Comparison of ENCODE assay signal across 27 cellular contexts in the genomic region with DNA sequence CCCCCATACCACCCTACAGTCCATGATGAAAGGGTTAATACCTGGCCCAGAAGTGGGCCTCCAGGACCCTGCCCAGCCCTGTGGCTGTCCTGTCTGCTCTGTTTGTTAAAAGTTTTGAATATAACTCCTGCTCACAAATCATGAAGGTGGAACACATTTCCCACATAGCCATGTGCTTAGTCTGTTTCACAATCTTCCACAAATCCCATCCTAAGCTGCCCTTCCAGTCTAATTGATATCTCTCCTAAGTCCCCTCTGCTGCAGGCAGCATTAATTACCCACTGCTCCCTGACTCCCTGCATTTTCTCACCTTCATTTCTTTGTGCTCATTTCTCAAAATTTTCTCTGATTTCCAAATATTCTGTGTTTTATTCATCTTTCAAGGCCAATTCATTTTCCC.
"Had no signal": no experiment of that assay in that cellular context is flagged by ENCODE, and none has a peak within 500 bp of the region (broad histone marks: within the 10 kb centered on the region; RNA-seq: fewer than 3 reads in every experiment).

No MANE protein-coding gene starts in this region.

- ATAC-seq: activated CD8-positive, alpha-beta memory T cell treated with anti-CD3 and anti-CD28 coated beads, Interleukin-2, amount 10 ng/mL, durations not matched to agents 7 days and 5 days had no signal

- H3K9me3 ChIP-seq: ascending aorta, body of pancreas, Peyer's patch, SJCRH30, SK-N-SH had no signal

- H3K27ac ChIP-seq: ascending aorta, KMS-11, RWPE1, SJCRH30 had no signal

- H3K27me3 ChIP-seq: ascending aorta, body of pancreas, Peyer's patch, SJCRH30 had no signal

- H3K4me1 ChIP-seq: ascending aorta, SJCRH30 had no signal

- DNase-seq: activated B cell treated with CpG ODN at 0.5 μM for 24 hours; activated CD4-positive, alpha-beta T cell treated with anti-CD3 and anti-CD28 coated beads for 1 hour; activated CD4-positive, alpha-beta T cell treated with anti-CD3 and anti-CD28 coated beads, Interleukin-2, amount 10 ng/mL, durations not matched to agents 24 days and 14 days; activated CD4-positive, alpha-beta T cell treated with anti-CD3 and anti-CD28 coated beads, Interleukin-2, amount 50 U/mL, for 48 hours; activated CD8-positive, alpha-beta memory T cell treated with anti-CD3 and anti-CD28 coated beads, Interleukin-2, amount 10 ng/mL, durations not matched to agents 7 days and 5 days; activated effector memory CD4-positive, alpha-beta T cell treated with Interleukin-2 at 50 U/mL for 16 hours; activated naive CD4-positive, alpha-beta T cell; activated T-cell treated with anti-CD3 and anti-CD28 coated beads, Interleukin-2, amount 50 U/mL, for 24 hours; amniotic stem cell; body of pancreas; MV-4-11; NCI-H1092 treated with DMSO at 0.1 percent for 48 hours; NCI-H1417 treated with DMSO at 0.1 percent for 48 hours; NCI-H1694; NCI-H2029; NCI-H2107; NCI-H2171 treated with DMSO at 0.1 percent for 48 hours; NCI-H226; NCI-H526 treated with DMSO at 0.1 percent for 48 hours; Peyer's patch; Right ventricle myocardium superior; SJCRH30; SK-N-SH; T-helper 1 cell had no signal

- H3K4me3 ChIP-seq: ascending aorta, body of pancreas, Peyer's patch, SJCRH30 had no signal

- H3K4me2 ChIP-seq: KMS-11, SK-N-SH had no signal

- H3K36me3 ChIP-seq: ascending aorta, Peyer's patch, SJCRH30 had no signal

- H3K9ac ChIP-seq: KMS-11, SK-N-SH had no signal
